ENCODE assay signal across 8 cellular contexts in the genomic region with DNA sequence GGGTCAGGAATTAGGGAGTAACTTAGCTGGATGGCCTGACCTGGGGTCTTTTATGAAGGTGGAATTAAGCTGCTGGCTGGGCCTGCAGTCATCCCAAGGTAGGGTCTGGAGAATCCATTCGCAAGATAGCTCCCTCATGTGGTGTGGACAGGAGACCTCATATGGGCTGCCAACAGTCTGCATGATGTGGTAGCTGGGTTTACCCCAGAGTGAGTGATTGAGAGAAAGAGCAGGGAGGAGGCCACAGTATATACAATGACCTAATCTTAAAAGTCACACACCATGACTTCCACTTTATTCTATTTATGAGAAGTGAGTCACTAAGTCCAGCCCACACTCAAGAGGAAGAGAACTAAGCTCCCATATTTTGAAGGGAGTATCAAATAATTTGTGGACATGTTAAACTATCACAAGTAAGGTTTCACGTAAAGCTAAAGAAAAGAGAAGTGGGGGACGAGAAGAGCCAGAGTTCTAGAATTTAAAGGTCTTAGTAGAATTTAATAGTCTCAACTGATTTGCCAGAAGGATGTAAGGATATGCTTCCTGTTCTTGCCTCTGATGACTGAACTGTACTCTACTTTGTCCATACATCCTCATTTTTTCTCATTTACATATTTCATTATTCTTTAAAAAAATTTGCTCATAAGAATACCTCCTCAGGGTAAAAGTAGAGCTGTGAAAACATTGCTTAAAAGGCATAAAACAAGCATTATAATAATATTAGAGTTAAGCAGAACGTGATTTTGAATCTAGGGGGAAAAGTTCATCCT.
A peak's percentile ranks its signal among the peaks of the same experiment; 100 is the strongest.
DNase-seq lines count a peak whose midpoint lies in the region; ATAC-seq and TF ChIP-seq lines count a peak whose summit lies in the region.

No MANE protein-coding gene starts in this region.

- ATAC-seq in GM18519 (IDR thresholded peaks at IDR 0.05; ENCODE audit: low FRiP score, unreplicated experiment) (peak; percentile 86), HG02885 (IDR thresholded peaks at IDR 0.05; ENCODE audit: poor library complexity, unreplicated experiment) (peak; percentile 92)

- DNase-seq in RPMI8226 (peak; percentile 27), kidney epithelial cell (ENCODE audit: low read depth) (peak; percentile 53), GM19240 (ENCODE audit: insufficient read length, low spot score) (no peak), NCI-H2029 treated with DMSO at 0.1 percent for 48 hours (lab: John Stamatoyannopoulos, UW) (no peak), AG08395 (ENCODE audit: low spot score) (no peak), T-helper 9 cell (no peak)

- no peak overlapping the region for H3K4me3 ChIP-seq in kidney epithelial cell (ENCODE audit: low read depth, low read length)

- H3K36me3 ChIP-seq in kidney epithelial cell (ENCODE audit: control insufficient read depth, insufficient read depth, low read length) = no peaks in the 10 kb centered on the region

- TF ChIP-seq CTCF in kidney epithelial cell (IDR thresholded peaks at IDR 0.05; ENCODE audit: insufficient read depth, low read length, poor library complexity, severe bottlenecking) = peak; percentile 32

- H3K27me3 ChIP-seq in kidney epithelial cell (ENCODE audit: control insufficient read depth, insufficient read depth, low read length) = no peaks in the 10 kb centered on the region

Comparison
In these comparisons a context has a peak if more than half of its experiments do, and no peak if none do; other contexts are left out.
1. DNase-seq: peak in RPMI8226 (single experiment) and kidney epithelial cell (single experiment); none in GM19240 (single experiment), NCI-H2029 treated with DMSO at 0.1 percent for 48 hours (single experiment), AG08395 (single experiment) and T-helper 9 cell (single experiment).